Comparison of ENCODE assay signal across 14 cellular contexts in genomic region chr16:69077251-69077650, GRCh38. TPM values are rescaled to one million over a fixed set of nuclear protein-coding genes. Genes with fewer than 3 reads are reported as not detected.
DNase-seq lines count a peak whose midpoint lies in the region; ATAC-seq, FAIRE-seq and TF ChIP-seq lines count a peak whose summit lies in the region.
"Had no signal": no experiment of that assay in that cellular context is flagged by ENCODE, and none has a peak within 500 bp of the region (broad histone marks: within the 10 kb centered on the region; RNA-seq: fewer than 3 reads in every experiment).

No MANE protein-coding gene starts in this region.

- DNase-seq in ELR (ENCODE audit: low read depth): peak; percentile 86
- DNase-seq in M059J (ENCODE audit: low read depth): peak; percentile 94
- DNase-seq in bronchial epithelial cell (ENCODE audit: low read depth): peak; percentile 96
- DNase-seq in kidney glomerular epithelial cell (lab: John Stamatoyannopoulos, UW): peak; percentile 94
- DNase-seq in cerebellum (ENCODE audit: low spot score): no peak
- no peak for DNase-seq in activated T-cell treated with anti-CD3 and anti-CD28 coated beads, Interleukin-2, amount 50 U/mL, for 48 hours
- DNase-seq in GM03348 (ENCODE audit: low spot score): no peak
- DNase-seq: activated CD8-positive, alpha-beta T cell treated with anti-CD3 and anti-CD28 coated beads for 36 hours; DND-41; NCI-H1092 had no signal

- no peaks in the 10 kb centered on the region for H3K27me3 ChIP-seq in bronchial epithelial cell (ENCODE audit: control insufficient read depth, insufficient read depth, low read length)
- H3K27me3 ChIP-seq: ascending aorta had no signal

- H3K36me3 ChIP-seq in bronchial epithelial cell (ENCODE audit: control insufficient read depth, insufficient read depth, low read length): no peaks in the 10 kb centered on the region
- H3K36me3 ChIP-seq: ascending aorta, thoracic aorta had no signal

- TF ChIP-seq CTCF in bronchial epithelial cell (IDR thresholded peaks at IDR 0.05; ENCODE audit: insufficient read depth, low read length, severe bottlenecking): no peak

- H3K4me3 ChIP-seq in bronchial epithelial cell (ENCODE audit: low read depth, low read length): no peak overlapping the region
- H3K4me3 ChIP-seq: ascending aorta, SK-N-MC, thoracic aorta had no signal

- no peak for FAIRE-seq in bronchial epithelial cell (lab: Jason Lieb, UNC)

- ATAC-seq in GM18517 (IDR thresholded peaks at IDR 0.05; ENCODE audit: unreplicated experiment): no peak
- ATAC-seq: activated CD8-positive, alpha-beta T cell treated with anti-CD3 and anti-CD28 coated beads for 36 hours had no signal

RNA-seq across cellular contexts. Expression of gene HAS3, which starts 28.2 kb away (rescaled TPM):
- total RNA-seq in M059J (2014; rRNA removed; shearing (Covaris generic)): 0.20 and 1.3 TPM in 2 replicates
- total RNA-seq in bronchial epithelial cell (4.7 and 8.4 TPM in 2 replicates), cerebellum (14.5 TPM)
- total RNA-seq: ascending aorta had no signal

RNA-seq across cellular contexts. Expression of gene CHTF8, which starts 55.1 kb away (rescaled TPM):
- 82.1 and 84.6 TPM in 2 replicates for total RNA-seq in M059J (2014; rRNA removed; shearing (Covaris generic))
- total RNA-seq in bronchial epithelial cell (34.8 and 42.0 TPM in 2 replicates), cerebellum (37.5 TPM)

RNA-seq across cellular contexts. Expression of gene UTP4, which starts 55.2 kb away (rescaled TPM):
- total RNA-seq in M059J (2014; rRNA removed; shearing (Covaris generic)): 32.0 and 37.4 TPM in 2 replicates
- total RNA-seq in bronchial epithelial cell (12.8 and 21.9 TPM in 2 replicates), cerebellum (23.9 TPM)

Comparison
In these comparisons a context has a peak if more than half of its experiments do, and no peak if none do; other contexts are left out.
1. DNase-seq: peak in ELR (single experiment), M059J (single experiment), bronchial epithelial cell (single experiment) and kidney glomerular epithelial cell (single experiment); none in cerebellum (single experiment), activated T-cell treated with anti-CD3 and anti-CD28 coated beads, Interleukin-2, amount 50 U/mL, for 48 hours (0 of 2) and GM03348 (single experiment).